ENCODE assay signal across 1 cellular context in the genomic region with DNA sequence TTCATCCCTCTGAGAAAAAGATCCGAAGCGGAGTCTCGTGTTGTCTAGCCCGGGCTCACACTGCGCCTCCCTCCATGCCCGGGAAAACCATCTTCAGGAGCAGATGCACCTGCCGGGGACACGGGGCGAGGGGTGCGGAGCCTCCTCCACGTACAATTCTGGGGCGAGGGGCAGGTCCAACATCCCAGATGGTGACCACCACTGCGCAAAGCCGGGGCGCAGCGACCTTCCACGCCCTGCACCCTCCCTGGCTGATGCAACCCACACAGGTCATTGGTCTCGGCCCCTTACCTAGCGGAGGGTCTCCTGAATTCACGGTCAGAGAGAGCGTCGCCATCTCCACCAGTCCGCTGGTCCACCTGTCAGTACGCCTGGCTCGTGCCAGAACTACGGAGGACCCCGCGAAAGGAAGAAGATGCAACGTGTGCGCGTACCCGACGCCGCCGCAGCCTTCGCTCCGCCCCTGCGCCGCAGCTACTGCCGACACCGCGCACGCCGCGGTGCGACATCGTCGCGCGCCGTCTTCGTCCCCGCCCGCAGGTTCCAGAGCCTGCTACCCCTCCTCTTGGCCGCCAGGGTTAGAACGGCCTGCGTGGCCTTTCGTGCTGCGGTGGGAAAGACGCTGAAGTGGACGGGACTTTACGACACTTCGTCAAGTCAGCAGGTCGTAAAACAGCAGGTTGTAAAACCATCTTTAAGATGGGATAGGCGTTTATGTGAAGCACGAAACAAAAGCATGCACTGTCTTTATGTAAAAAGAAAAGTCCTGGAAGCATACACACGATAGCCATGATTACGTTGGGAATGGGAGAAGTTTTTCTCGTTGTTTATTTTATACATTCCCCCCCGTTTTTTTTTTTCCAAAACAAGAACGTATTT.
TF ChIP-seq lines count a peak whose summit lies in the region.

TSS of gene EPRS1 (minus strand) at position 454 of the 879 bp plus-strand sequence. CDS start at position 337, 117 bp downstream.

TF ChIP-seq in WTC11, 78 proteins besides CTCF, POLR2A, EP300 and RAD21 (continued from another document and continues in another):
- TF ChIP-seq SP1 (CRISPR knock-in tag; conservative IDR thresholded peaks at IDR 0.05) (peak; percentile 87), ZNF416 (CRISPR knock-in tag; IDR thresholded peaks at IDR 0.05) (no peak), ZNF671 (CRISPR knock-in tag; IDR thresholded peaks at IDR 0.05) (no peak), E2F1 (CRISPR knock-in tag; IDR thresholded peaks at IDR 0.05) (no peak), FOXP4 (CRISPR knock-in tag; IDR thresholded peaks at IDR 0.05) (peak; percentile 75), ATF3 (CRISPR knock-in tag; conservative IDR thresholded peaks at IDR 0.05) (no peak), OVOL2 (CRISPR knock-in tag; IDR thresholded peaks at IDR 0.05; ENCODE audit: borderline replicate concordance) (no peak), ELF4 (CRISPR knock-in tag; IDR thresholded peaks at IDR 0.05; ENCODE audit: low read depth) (no peak), NFYB (CRISPR knock-in tag; conservative IDR thresholded peaks at IDR 0.05; ENCODE audit: low read depth) (no peak), NFATC4 (CRISPR knock-in tag; IDR thresholded peaks at IDR 0.05) (no peak), FOXK1 (CRISPR knock-in tag; IDR thresholded peaks at IDR 0.05) (no peak; the same call in none of the 2 replicates), ZBTB21 (CRISPR knock-in tag; IDR thresholded peaks at IDR 0.05; ENCODE audit: borderline replicate concordance) (no peak), CDX4 (CRISPR knock-in tag; IDR thresholded peaks at IDR 0.05; ENCODE audit: borderline replicate concordance) (no peak), FOXP1 (CRISPR knock-in tag; IDR thresholded peaks at IDR 0.05; ENCODE audit: borderline replicate concordance) (peak; percentile 73; the same call in 1 of the 2 replicates), JUN (CRISPR knock-in tag; IDR thresholded peaks at IDR 0.05) (no peak), CREM (CRISPR knock-in tag; IDR thresholded peaks at IDR 0.05) (peak; percentile 95), NFE2L1 (CRISPR knock-in tag; IDR thresholded peaks at IDR 0.05) (no peak), FOXJ3 (CRISPR knock-in tag; IDR thresholded peaks at IDR 0.05; ENCODE audit: borderline replicate concordance) (no peak), HMGA2 (CRISPR knock-in tag; IDR thresholded peaks at IDR 0.05) (no peak), ATF1 (CRISPR knock-in tag; IDR thresholded peaks at IDR 0.05) (no peak; the same call in 1 of the 2 replicates), SMAD4 (CRISPR knock-in tag; IDR thresholded peaks at IDR 0.05) (no peak), PRRX2 (CRISPR knock-in tag; IDR thresholded peaks at IDR 0.05) (no peak), GABPB1 (CRISPR knock-in tag; IDR thresholded peaks at IDR 0.05) (peak; percentile 99), IRF2 (CRISPR knock-in tag; IDR thresholded peaks at IDR 0.05; ENCODE audit: borderline replicate concordance, low read depth) (no peak), CBFB (CRISPR knock-in tag; IDR thresholded peaks at IDR 0.05; ENCODE audit: low read depth) (no peak), JAZF1 (CRISPR knock-in tag; IDR thresholded peaks at IDR 0.05) (no peak), ATF2 (CRISPR knock-in tag; IDR thresholded peaks at IDR 0.05; ENCODE audit: borderline replicate concordance, low read depth) (no peak), ZSCAN18 (CRISPR knock-in tag; IDR thresholded peaks at IDR 0.05) (no peak)
- TF ChIP-seq, protein P1, sequence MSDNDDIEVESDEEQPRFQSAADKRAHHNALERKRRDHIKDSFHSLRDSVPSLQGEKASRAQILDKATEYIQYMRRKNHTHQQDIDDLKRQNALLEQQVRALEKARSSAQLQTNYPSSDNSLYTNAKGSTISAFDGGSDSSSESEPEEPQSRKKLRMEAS (CRISPR knock-in tag; IDR thresholded peaks at IDR 0.05) = peak; percentile 99
- TF ChIP-seq, protein P2, sequence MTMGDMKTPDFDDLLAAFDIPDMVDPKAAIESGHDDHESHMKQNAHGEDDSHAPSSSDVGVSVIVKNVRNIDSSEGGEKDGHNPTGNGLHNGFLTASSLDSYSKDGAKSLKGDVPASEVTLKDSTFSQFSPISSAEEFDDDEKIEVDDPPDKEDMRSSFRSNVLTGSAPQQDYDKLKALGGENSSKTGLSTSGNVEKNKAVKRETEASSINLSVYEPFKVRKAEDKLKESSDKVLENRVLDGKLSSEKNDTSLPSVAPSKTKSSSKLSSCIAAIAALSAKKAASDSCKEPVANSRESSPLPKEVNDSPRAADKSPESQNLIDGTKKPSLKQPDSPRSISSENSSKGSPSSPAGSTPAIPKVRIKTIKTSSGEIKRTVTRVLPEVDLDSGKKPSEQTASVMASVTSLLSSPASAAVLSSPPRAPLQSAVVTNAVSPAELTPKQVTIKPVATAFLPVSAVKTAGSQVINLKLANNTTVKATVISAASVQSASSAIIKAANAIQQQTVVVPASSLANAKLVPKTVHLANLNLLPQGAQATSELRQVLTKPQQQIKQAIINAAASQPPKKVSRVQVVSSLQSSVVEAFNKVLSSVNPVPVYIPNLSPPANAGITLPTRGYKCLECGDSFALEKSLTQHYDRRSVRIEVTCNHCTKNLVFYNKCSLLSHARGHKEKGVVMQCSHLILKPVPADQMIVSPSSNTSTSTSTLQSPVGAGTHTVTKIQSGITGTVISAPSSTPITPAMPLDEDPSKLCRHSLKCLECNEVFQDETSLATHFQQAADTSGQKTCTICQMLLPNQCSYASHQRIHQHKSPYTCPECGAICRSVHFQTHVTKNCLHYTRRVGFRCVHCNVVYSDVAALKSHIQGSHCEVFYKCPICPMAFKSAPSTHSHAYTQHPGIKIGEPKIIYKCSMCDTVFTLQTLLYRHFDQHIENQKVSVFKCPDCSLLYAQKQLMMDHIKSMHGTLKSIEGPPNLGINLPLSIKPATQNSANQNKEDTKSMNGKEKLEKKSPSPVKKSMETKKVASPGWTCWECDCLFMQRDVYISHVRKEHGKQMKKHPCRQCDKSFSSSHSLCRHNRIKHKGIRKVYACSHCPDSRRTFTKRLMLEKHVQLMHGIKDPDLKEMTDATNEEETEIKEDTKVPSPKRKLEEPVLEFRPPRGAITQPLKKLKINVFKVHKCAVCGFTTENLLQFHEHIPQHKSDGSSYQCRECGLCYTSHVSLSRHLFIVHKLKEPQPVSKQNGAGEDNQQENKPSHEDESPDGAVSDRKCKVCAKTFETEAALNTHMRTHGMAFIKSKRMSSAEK (CRISPR knock-in tag; IDR thresholded peaks at IDR 0.05; ENCODE audit: borderline replicate concordance) = no peak
- TF ChIP-seq, protein P3, sequence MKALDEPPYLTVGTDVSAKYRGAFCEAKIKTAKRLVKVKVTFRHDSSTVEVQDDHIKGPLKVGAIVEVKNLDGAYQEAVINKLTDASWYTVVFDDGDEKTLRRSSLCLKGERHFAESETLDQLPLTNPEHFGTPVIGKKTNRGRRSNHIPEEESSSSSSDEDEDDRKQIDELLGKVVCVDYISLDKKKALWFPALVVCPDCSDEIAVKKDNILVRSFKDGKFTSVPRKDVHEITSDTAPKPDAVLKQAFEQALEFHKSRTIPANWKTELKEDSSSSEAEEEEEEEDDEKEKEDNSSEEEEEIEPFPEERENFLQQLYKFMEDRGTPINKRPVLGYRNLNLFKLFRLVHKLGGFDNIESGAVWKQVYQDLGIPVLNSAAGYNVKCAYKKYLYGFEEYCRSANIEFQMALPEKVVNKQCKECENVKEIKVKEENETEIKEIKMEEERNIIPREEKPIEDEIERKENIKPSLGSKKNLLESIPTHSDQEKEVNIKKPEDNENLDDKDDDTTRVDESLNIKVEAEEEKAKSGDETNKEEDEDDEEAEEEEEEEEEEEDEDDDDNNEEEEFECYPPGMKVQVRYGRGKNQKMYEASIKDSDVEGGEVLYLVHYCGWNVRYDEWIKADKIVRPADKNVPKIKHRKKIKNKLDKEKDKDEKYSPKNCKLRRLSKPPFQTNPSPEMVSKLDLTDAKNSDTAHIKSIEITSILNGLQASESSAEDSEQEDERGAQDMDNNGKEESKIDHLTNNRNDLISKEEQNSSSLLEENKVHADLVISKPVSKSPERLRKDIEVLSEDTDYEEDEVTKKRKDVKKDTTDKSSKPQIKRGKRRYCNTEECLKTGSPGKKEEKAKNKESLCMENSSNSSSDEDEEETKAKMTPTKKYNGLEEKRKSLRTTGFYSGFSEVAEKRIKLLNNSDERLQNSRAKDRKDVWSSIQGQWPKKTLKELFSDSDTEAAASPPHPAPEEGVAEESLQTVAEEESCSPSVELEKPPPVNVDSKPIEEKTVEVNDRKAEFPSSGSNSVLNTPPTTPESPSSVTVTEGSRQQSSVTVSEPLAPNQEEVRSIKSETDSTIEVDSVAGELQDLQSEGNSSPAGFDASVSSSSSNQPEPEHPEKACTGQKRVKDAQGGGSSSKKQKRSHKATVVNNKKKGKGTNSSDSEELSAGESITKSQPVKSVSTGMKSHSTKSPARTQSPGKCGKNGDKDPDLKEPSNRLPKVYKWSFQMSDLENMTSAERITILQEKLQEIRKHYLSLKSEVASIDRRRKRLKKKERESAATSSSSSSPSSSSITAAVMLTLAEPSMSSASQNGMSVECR (CRISPR knock-in tag; IDR thresholded peaks at IDR 0.05; ENCODE audit: borderline replicate concordance) = peak; percentile 47; the same call in 1 of the 2 replicates
- TF ChIP-seq, protein P4, sequence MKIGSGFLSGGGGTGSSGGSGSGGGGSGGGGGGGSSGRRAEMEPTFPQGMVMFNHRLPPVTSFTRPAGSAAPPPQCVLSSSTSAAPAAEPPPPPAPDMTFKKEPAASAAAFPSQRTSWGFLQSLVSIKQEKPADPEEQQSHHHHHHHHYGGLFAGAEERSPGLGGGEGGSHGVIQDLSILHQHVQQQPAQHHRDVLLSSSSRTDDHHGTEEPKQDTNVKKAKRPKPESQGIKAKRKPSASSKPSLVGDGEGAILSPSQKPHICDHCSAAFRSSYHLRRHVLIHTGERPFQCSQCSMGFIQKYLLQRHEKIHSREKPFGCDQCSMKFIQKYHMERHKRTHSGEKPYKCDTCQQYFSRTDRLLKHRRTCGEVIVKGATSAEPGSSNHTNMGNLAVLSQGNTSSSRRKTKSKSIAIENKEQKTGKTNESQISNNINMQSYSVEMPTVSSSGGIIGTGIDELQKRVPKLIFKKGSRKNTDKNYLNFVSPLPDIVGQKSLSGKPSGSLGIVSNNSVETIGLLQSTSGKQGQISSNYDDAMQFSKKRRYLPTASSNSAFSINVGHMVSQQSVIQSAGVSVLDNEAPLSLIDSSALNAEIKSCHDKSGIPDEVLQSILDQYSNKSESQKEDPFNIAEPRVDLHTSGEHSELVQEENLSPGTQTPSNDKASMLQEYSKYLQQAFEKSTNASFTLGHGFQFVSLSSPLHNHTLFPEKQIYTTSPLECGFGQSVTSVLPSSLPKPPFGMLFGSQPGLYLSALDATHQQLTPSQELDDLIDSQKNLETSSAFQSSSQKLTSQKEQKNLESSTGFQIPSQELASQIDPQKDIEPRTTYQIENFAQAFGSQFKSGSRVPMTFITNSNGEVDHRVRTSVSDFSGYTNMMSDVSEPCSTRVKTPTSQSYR (CRISPR knock-in tag; IDR thresholded peaks at IDR 0.05) = no peak
